Comparison of ENCODE assay signal across 9 cellular contexts in genomic region chr5:14628346-14628745, GRCh38. TPM values are rescaled to one million over a fixed set of nuclear protein-coding genes. Genes with fewer than 3 reads are reported as not detected.
DNase-seq lines count a peak whose midpoint lies in the region; ATAC-seq and TF ChIP-seq lines count a peak whose summit lies in the region.
"Had no signal": no experiment of that assay in that cellular context is flagged by ENCODE, and none has a peak within 500 bp of the region (broad histone marks: within the 10 kb centered on the region; RNA-seq: fewer than 3 reads in every experiment).

No MANE protein-coding gene starts in this region.

- H3K27ac Mint-ChIP-seq in stimulated activated effector memory CD8-positive, alpha-beta T cell treated with anti-CD3 and anti-CD28 coated beads, Interleukin-12 subunit alpha, Interleukin-12 subunit beta, amount 100 ng/mL, for 72 hours = no peak overlapping the region
- H3K27ac Mint-ChIP-seq in osteocyte (ENCODE audit: unreplicated experiment) = no peak overlapping the region
- H3K27ac Mint-ChIP-seq: T-helper 1 cell treated with Interleukin-12 subunit alpha and Interleukin-12 subunit beta and Interleukin-4 antibody, amounts not matched to agents 30 μg/mL and 1 μg/mL, for 36 hours had no signal

- H3K4me1 Mint-ChIP-seq in stimulated activated effector memory CD8-positive, alpha-beta T cell treated with anti-CD3 and anti-CD28 coated beads, Interleukin-12 subunit alpha, Interleukin-12 subunit beta, amount 100 ng/mL, for 72 hours = no peaks in the 10 kb centered on the region
- no peaks in the 10 kb centered on the region for H3K4me1 Mint-ChIP-seq in osteocyte (ENCODE audit: unreplicated experiment)

- H3K27me3 Mint-ChIP-seq in osteocyte (ENCODE audit: unreplicated experiment) = peaks cover 41% of the 10 kb centered on the region

- TF ChIP-seq CTCF in GM20000 (IDR thresholded peaks at IDR 0.05; ENCODE audit: extremely low read depth, missing control alignments) = no peak
- no peak for TF ChIP-seq CTCF in osteocyte (IDR thresholded peaks at IDR 0.05)

- no peak overlapping the region for H3K4me3 Mint-ChIP-seq in stimulated activated effector memory CD8-positive, alpha-beta T cell treated with anti-CD3 and anti-CD28 coated beads, Interleukin-12 subunit alpha, Interleukin-12 subunit beta, amount 100 ng/mL, for 72 hours
- no peak overlapping the region for H3K4me3 Mint-ChIP-seq in osteocyte (ENCODE audit: unreplicated experiment)
- H3K4me3 Mint-ChIP-seq: T-helper 1 cell treated with Interleukin-12 subunit alpha and Interleukin-12 subunit beta and Interleukin-4 antibody, amounts not matched to agents 30 μg/mL and 1 μg/mL, for 36 hours had no signal

- H3K9me3 Mint-ChIP-seq in stimulated activated effector memory CD8-positive, alpha-beta T cell treated with anti-CD3 and anti-CD28 coated beads, Interleukin-12 subunit alpha, Interleukin-12 subunit beta, amount 100 ng/mL, for 72 hours = no peaks in the 10 kb centered on the region
- no peaks in the 10 kb centered on the region for H3K9me3 Mint-ChIP-seq in osteocyte (ENCODE audit: unreplicated experiment)
- H3K9me3 Mint-ChIP-seq: T-helper 1 cell treated with Interleukin-12 subunit alpha and Interleukin-12 subunit beta and Interleukin-4 antibody, amounts not matched to agents 30 μg/mL and 1 μg/mL, for 36 hours had no signal

- DNase-seq in GM20000 (ENCODE audit: low spot score) (peak; percentile 38), RPMI7951 (ENCODE audit: low read depth) (peak; percentile 52), left lobe of liver (ENCODE audit: low spot score) (peak; percentile 49), osteocyte (ENCODE audit: extremely low spot score, unreplicated experiment) (no peak), cortex of kidney (lab: John Stamatoyannopoulos, UW) (no peak)
- peak; percentile 51 for DNase-seq in activated naive CD4-positive, alpha-beta T cell treated with Interleukin-2 at 50 U/mL for 16 hours
- peak; percentile 10 to 60 for DNase-seq in stimulated activated effector memory CD8-positive, alpha-beta T cell treated with anti-CD3 and anti-CD28 coated beads, Interleukin-12 subunit alpha, Interleukin-12 subunit beta, amount 100 ng/mL, for 72 hours (ENCODE audit: low spot score in 2 of 2)

- peak; percentile 81 for ATAC-seq in left lobe of liver
- no peak for ATAC-seq in stimulated activated effector memory CD8-positive, alpha-beta T cell treated with anti-CD3 and anti-CD28 coated beads, Interleukin-12 subunit alpha, Interleukin-12 subunit beta, amount 100 ng/mL, for 72 hours
- ATAC-seq in HG02678 (IDR thresholded peaks at IDR 0.05; ENCODE audit: unreplicated experiment) = no peak

- H3K36me3 Mint-ChIP-seq in stimulated activated effector memory CD8-positive, alpha-beta T cell treated with anti-CD3 and anti-CD28 coated beads, Interleukin-12 subunit alpha, Interleukin-12 subunit beta, amount 100 ng/mL, for 72 hours = no peaks in the 10 kb centered on the region
- H3K36me3 Mint-ChIP-seq in osteocyte (ENCODE audit: unreplicated experiment) = no peaks in the 10 kb centered on the region

RNA-seq across cellular contexts. Expression of gene OTULIN, which starts 36.2 kb away (rescaled TPM):
- 16.6 and 21.1 TPM in 2 replicates for total RNA-seq in RPMI7951 (2014; rRNA removed; shearing (Covaris generic))
- 32.1 TPM for total RNA-seq in left lobe of liver
- total RNA-seq in osteocyte = 23.6 and 30.2 TPM in 2 replicates

RNA-seq across cellular contexts. Expression of gene OTULINL, which starts 46.8 kb away (rescaled TPM):
- 4.4 and 5.5 TPM in 2 replicates for total RNA-seq in RPMI7951 (2014; rRNA removed; shearing (Covaris generic))
- total RNA-seq in left lobe of liver = 1.4 TPM
- 0.73 and 1.3 TPM in 2 replicates for total RNA-seq in osteocyte

Comparison
In these comparisons a context has a peak if more than half of its experiments do, and no peak if none do; other contexts are left out.
1. DNase-seq: peak in GM20000 (single experiment), RPMI7951 (single experiment), activated naive CD4-positive, alpha-beta T cell treated with Interleukin-2 at 50 U/mL for 16 hours (single experiment), left lobe of liver (single experiment) and stimulated activated effector memory CD8-positive, alpha-beta T cell treated with anti-CD3 and anti-CD28 coated beads, Interleukin-12 subunit alpha, Interleukin-12 subunit beta, amount 100 ng/mL, for 72 hours (2 of 2); none in osteocyte (single experiment) and cortex of kidney (single experiment).